24 cellular contexts compared by ENCODE assay signal in genomic region chr17:37048806-37049205, GRCh38.
"Had no signal": no experiment of that assay in that cellular context is flagged by ENCODE, and none has a peak within 500 bp of the region (broad histone marks: within the 10 kb centered on the region; RNA-seq: fewer than 3 reads in every experiment).

No MANE protein-coding gene starts in this region.

- H3K4me2 ChIP-seq: neural progenitor cell had no signal

- ATAC-seq: naive thymus-derived CD4-positive, alpha-beta T cell; natural killer cell; psoas muscle; right cardiac atrium; sciatic nerve; stimulated activated effector memory CD8-positive, alpha-beta T cell treated with anti-CD3 and anti-CD28 coated beads, Interleukin-12 subunit alpha, Interleukin-12 subunit beta, amount 100 ng/mL, for 72 hours; stimulated activated naive B cell treated with anti-CD40 and anti-IgM and Interleukin-4, amounts not matched to agents 10 μg/mL and 1 μg/mL and 100 μg/mL, for 72 hours; upper lobe of right lung had no signal

- DNase-seq: naive thymus-derived CD4-positive, alpha-beta T cell; natural killer cell; occipital lobe; ovary; posterior cingulate gyrus; psoas muscle; right cardiac atrium; stimulated activated CD4-positive, alpha-beta T cell treated with anti-CD3 and anti-CD28 coated beads, Interleukin-15, amount 100 ng/mL, for 24 hours; stimulated activated CD4-positive, alpha-beta T cell treated with anti-CD3 and anti-CD28 coated beads, Interleukin-2, amount 100 ng/mL, for 24 hours; stimulated activated CD4-positive, alpha-beta T cell treated with anti-CD3 and anti-CD28 coated beads, Interleukin-2, amount 100 ng/mL, for 48 hours; stimulated activated CD4-positive, alpha-beta T cell treated with anti-CD3 and anti-CD28 coated beads, Interleukin-4, amount 100 ng/mL, for 24 hours; stimulated activated naive B cell treated with anti-CD40 and anti-IgM and Interleukin-4, amounts not matched to agents 10 μg/mL and 1 μg/mL and 100 μg/mL, for 72 hours; stimulated activated naive CD4-positive, alpha-beta T cell treated with Interleukin-2 at 50 U/mL for 16 hours; stomach; thyroid gland; upper lobe of right lung; uterus had no signal

- H2AFZ ChIP-seq: neural progenitor cell, parathyroid adenoma had no signal

- H3K27ac ChIP-seq: neural progenitor cell, ovary, parathyroid adenoma, psoas muscle, skin epidermis, stomach, thoracic aorta, thyroid gland, tibial nerve, upper lobe of right lung, uterus had no signal

- H3K36me3 ChIP-seq: neural progenitor cell, ovary, thyroid gland, uterus had no signal

- H3K9me3 ChIP-seq: ovary, psoas muscle, stomach, thoracic aorta, thyroid gland, tibial nerve, upper lobe of right lung, uterus had no signal

- H3K27me3 ChIP-seq: neural progenitor cell, ovary, stomach, thyroid gland, tibial nerve, upper lobe of right lung, uterus had no signal

- H3K4me1 ChIP-seq: psoas muscle, thyroid gland, upper lobe of right lung, uterus had no signal

- H3K4me3 ChIP-seq: neural progenitor cell, ovary, psoas muscle, skin epidermis, stomach, thoracic aorta, thyroid gland, tibial nerve, upper lobe of right lung, uterus had no signal
